ENCODE assay signal across 1 cellular context in genomic region chrX:36908801-36909403, GRCh38.
TF ChIP-seq lines count a peak whose summit lies in the region.

No MANE protein-coding gene starts in this region.

TF ChIP-seq in HEK293, 187 proteins besides CTCF, POLR2A, EP300 and RAD21 (continued from another document):
- TF ChIP-seq ZBTB49 (tag by site-specific recombination; IDR thresholded peaks at IDR 0.05; ENCODE audit: low read depth) = no peak
